ENCODE assay signal across 15 cellular contexts in genomic region chr15:79724804-79725203, GRCh38.
"Had no signal": no experiment of that assay in that cellular context is flagged by ENCODE, and none has a peak within 500 bp of the region (broad histone marks: within the 10 kb centered on the region; RNA-seq: fewer than 3 reads in every experiment).

No MANE protein-coding gene starts in this region.

- H3K27ac ChIP-seq: left ventricle myocardium inferior, stomach, VCaP had no signal

- H3K9me3 ChIP-seq: left ventricle myocardium inferior, mucosa of descending colon had no signal

- H3K4me3 ChIP-seq: left ventricle myocardium inferior, mucosa of descending colon, stomach had no signal

- ATAC-seq: activated naive CD8-positive, alpha-beta T cell treated with anti-CD3 and anti-CD28 coated beads, Interleukin-2, amount 50 U/mL, for 24 hours; activated T-cell treated with anti-CD3 and anti-CD28 coated beads, Interleukin-2, amount 50 U/mL, for 4 hours; effector memory CD8-positive, alpha-beta T cell; mucosa of descending colon had no signal

- H3K36me3 ChIP-seq: left ventricle myocardium inferior, stomach had no signal

- H3K4me1 ChIP-seq: left ventricle myocardium inferior, stomach had no signal

- DNase-seq: activated CD4-positive, alpha-beta T cell treated with anti-CD3 and anti-CD28 coated beads, Interleukin-2, amount 50 U/mL, for 1 hour; activated CD4-positive, CD25-positive, alpha-beta regulatory T cell treated with anti-CD3 and anti-CD28 coated beads, Interleukin-2, amount 50 U/mL, for 72 hours; activated CD8-positive, alpha-beta memory T cell treated with anti-CD3 and anti-CD28 coated beads, Interleukin-2, amount 50 U/mL, for 4 hours; activated naive CD4-positive, alpha-beta T cell treated with anti-CD3 and anti-CD28 coated beads, Interleukin-2, amount 10 ng/mL, durations not matched to agents 7 days and 5 days; activated naive CD8-positive, alpha-beta T cell treated with anti-CD3 and anti-CD28 coated beads, Interleukin-2, amount 50 U/mL, for 24 hours; activated T-cell treated with anti-CD3 and anti-CD28 coated beads, Interleukin-2, amount 50 U/mL, for 4 hours; caudate nucleus; effector memory CD8-positive, alpha-beta T cell; immature natural killer cell; kidney glomerular epithelial cell; left ventricle myocardium inferior; mucosa of descending colon; naive B cell; stomach had no signal
